Comparison of ENCODE assay signal across 19 cellular contexts in the genomic region with DNA sequence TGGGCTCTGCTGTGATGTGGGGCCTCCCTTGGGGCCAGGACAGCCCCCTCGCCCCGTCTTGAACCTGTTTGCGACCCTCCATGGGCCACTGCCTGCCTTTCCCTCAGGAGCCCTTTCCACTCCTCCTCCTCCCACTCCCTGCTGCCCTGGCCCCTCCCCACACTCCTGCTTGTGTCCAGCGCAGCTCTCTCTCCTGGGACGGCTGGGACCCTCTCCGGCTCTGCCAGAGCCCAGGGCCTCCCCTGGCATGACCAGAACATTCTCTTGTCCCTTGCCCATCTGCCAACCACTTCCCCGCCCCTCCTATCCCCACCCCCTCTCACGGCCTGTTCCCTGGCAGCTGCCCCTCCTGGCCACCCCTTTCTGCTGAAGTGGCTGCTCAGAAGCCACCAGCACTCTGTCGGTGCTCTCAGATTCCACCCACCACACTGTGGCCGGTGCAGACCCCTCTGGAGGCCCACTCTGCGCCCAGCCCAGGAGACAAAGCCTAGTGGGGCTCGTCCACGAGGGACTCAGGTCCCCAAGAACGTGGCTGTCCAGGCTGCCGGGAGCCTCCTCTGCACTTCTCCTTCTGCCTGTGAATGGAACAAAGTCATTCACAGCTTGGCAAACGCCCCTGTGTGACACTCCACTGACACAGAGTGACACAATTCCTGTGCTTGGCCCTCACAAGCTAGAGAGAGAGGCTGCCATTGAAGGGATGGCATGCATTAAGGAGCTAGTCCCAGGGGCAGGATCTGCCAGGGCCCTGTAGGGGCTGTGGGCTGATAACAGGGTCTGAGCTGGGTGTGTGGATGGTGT. TPM values are rescaled to one million over a fixed set of nuclear protein-coding genes. Genes with fewer than 3 reads are reported as not detected.
DNase-seq lines count a peak whose midpoint lies in the region; ATAC-seq and TF ChIP-seq lines count a peak whose summit lies in the region.
"Had no signal": no experiment of that assay in that cellular context is flagged by ENCODE, and none has a peak within 500 bp of the region (broad histone marks: within the 10 kb centered on the region; RNA-seq: fewer than 3 reads in every experiment).

No MANE protein-coding gene starts in this region.

- POLR2A ChIA-PET in WTC11 (lab: Charles Lee) (no interaction called here), T-cell (lab: Charles Lee) (no interaction called here)

- H3K9ac ChIP-seq in neuronal stem cell (ENCODE audit: low read depth, low read length, poor library complexity): peak overlapping the region; percentile 4
- H3K9ac ChIP-seq: GM23248 had no signal

- H2BK5ac ChIP-seq in neuronal stem cell (ENCODE audit: low read length): peak overlapping the region; percentile 96

- peak; percentile 67 for DNase-seq in H7
- peak; percentile 12 for DNase-seq in WTC11 (ENCODE audit: low spot score)
- peak; percentile 63 to 80 (median 79) for DNase-seq in right cardiac atrium
- DNase-seq in neuronal stem cell (ENCODE audit: low spot score): no peak
- DNase-seq in NCI-H82 (lab: John Stamatoyannopoulos, UW): no peak
- DNase-seq in omental fat pad (ENCODE audit: low spot score): no peak
- DNase-seq in T-cell: no peak
- DNase-seq: activated CD4-positive, alpha-beta T cell treated with anti-CD3 and anti-CD28 coated beads, Interleukin-2, amount 10 ng/mL, durations not matched to agents 24 days and 14 days; amniotic stem cell; cerebellar nuclear complex; GM23248; Kasumi-1; NCI-H1436 treated with DMSO at 0.1 percent for 48 hours; NCI-H226; SIG-M5; testis had no signal

- H3K4me1 Mint-ChIP-seq in WTC11: 0 out of 2 replicates have a peak, but pooled peaks cover 4% of the 10 kb centered on the region
- H3K4me1 Mint-ChIP-seq in T-cell: peaks cover 0 to 4% (median 3%) of the 10 kb centered on the region in 3 donors
- H3K4me1 Mint-ChIP-seq: activated CD4-positive, alpha-beta T cell treated with anti-CD3 and anti-CD28 coated beads, Interleukin-2, amount 10 ng/mL, durations not matched to agents 24 days and 14 days had no signal

- no peaks in the 10 kb centered on the region for H3K79me1 ChIP-seq in neuronal stem cell (ENCODE audit: low read depth, low read length)

- no peak overlapping the region; the same call in 1 of the 2 replicates for H3K4me3 Mint-ChIP-seq in WTC11
- H3K4me3 Mint-ChIP-seq in T-cell: peak overlapping the region in 1 of 3 donors; percentile 50
- H3K4me3 Mint-ChIP-seq: activated CD4-positive, alpha-beta T cell treated with anti-CD3 and anti-CD28 coated beads, Interleukin-2, amount 10 ng/mL, durations not matched to agents 24 days and 14 days; T-helper 2 cell treated with Interferon-gamma antibody and Interleukin-4, amounts not matched to agents 5 μg/mL and 100 μg/mL, for 36 hours had no signal

- CTCF ChIA-PET in WTC11 (lab: Charles Lee) (interaction anchor here (0.6 to 5.5 kb wide), 5 partner anchors 9 to 487 kb away, joined by 3 to 52 read pairs (median 6); no protein-coding TSS in a partner anchor), T-cell (lab: Charles Lee) (interaction anchor here in 1 of 2 donors (0.9 kb wide), 1 partner anchor 9 kb away, joined by 3 read pairs; no protein-coding TSS in a partner anchor)

- no peak overlapping the region for H2AFZ ChIP-seq in neuronal stem cell (ENCODE audit: low read length)
- H2AFZ ChIP-seq: GM23248 had no signal

- H3K9me3 ChIP-seq in right cardiac atrium (ENCODE audit: control insufficient read depth, low read length) (no peaks in the 10 kb centered on the region), neuronal stem cell (replicated peaks in 1 of 2; ENCODE audit: control insufficient read depth in 2 of 2, insufficient read depth in 1 of 2, low read depth in 1 of 2, low read length in 2 of 2) (peaks cover 0 to 2% of the 10 kb centered on the region in 2 donors)
- H3K9me3 ChIP-seq: testis had no signal

- H3K4me1 ChIP-seq in right cardiac atrium (ENCODE audit: control insufficient read depth, insufficient read depth, low read length) (peaks cover 5% of the 10 kb centered on the region), neuronal stem cell (ENCODE audit: control insufficient read depth in 2 of 2, insufficient read depth in 1 of 2, low read depth in 1 of 2, low read length in 2 of 2) (no peaks in the 10 kb centered on the region)

- peak overlapping the region; percentile 87 for H3K18ac ChIP-seq in neuronal stem cell (ENCODE audit: low read length)

- peak overlapping the region; percentile 88 for H2AK5ac ChIP-seq in neuronal stem cell (ENCODE audit: low read depth, low read length)

- peak overlapping the region; percentile 81 for H2BK120ac ChIP-seq in neuronal stem cell (ENCODE audit: low read depth, low read length)

- H3K4me2 ChIP-seq in neuronal stem cell (ENCODE audit: insufficient read depth, low read length, poor library complexity, severe bottlenecking): no peak overlapping the region

- H4K8ac ChIP-seq in neuronal stem cell (ENCODE audit: low read depth, low read length): no peak overlapping the region

- H3K27ac ChIP-seq in right cardiac atrium (ENCODE audit: low read length) (peak overlapping the region; percentile 74), neuronal stem cell (replicated peaks; ENCODE audit: low read length) (no peak overlapping the region)
- H3K27ac ChIP-seq: C4-2B, GM23248, testis had no signal

- peak overlapping the region; percentile 80 for H3K23ac ChIP-seq in neuronal stem cell (ENCODE audit: low read depth, low read length, poor library complexity)

- ATAC-seq in WTC11 (no peak), right cardiac atrium (peak; percentile 38 to 63), omental fat pad (ENCODE audit: low FRiP score) (no peak), T-cell (replicated peaks in 1 of 4) (no peak)

- H3K9me3 Mint-ChIP-seq in WTC11 (no peaks in the 10 kb centered on the region), T-cell (no peaks in the 10 kb centered on the region)
- H3K9me3 Mint-ChIP-seq: activated CD4-positive, alpha-beta T cell treated with anti-CD3 and anti-CD28 coated beads, Interleukin-2, amount 10 ng/mL, durations not matched to agents 24 days and 14 days; T-helper 2 cell treated with Interferon-gamma antibody and Interleukin-4, amounts not matched to agents 5 μg/mL and 100 μg/mL, for 36 hours had no signal

- H4K91ac ChIP-seq in neuronal stem cell (ENCODE audit: low read depth, low read length, poor library complexity): no peak overlapping the region

- H3K36me3 Mint-ChIP-seq in WTC11: no peaks in the 10 kb centered on the region
- no peaks in the 10 kb centered on the region for H3K36me3 Mint-ChIP-seq in T-cell

- H3K4me3 ChIP-seq in H7 (ENCODE audit: insufficient read depth, low read depth, low read length) (no peak overlapping the region), right cardiac atrium (ENCODE audit: low read length) (no peak overlapping the region), neuronal stem cell (ENCODE audit: low read length in 2 of 2) (no peak overlapping the region)
- H3K4me3 ChIP-seq: GM23248 had no signal

- no peak overlapping the region for H3K14ac ChIP-seq in neuronal stem cell (ENCODE audit: low read length)

- intact Hi-C loops in right cardiac atrium (cut with DNase I): loop anchor here in 1 of 4 donors (10.0 kb wide), 2 partner anchors 478 to 548 kb away; no protein-coding TSS in a partner anchor

- H3K36me3 ChIP-seq in H7 (replicated peaks; ENCODE audit: control insufficient read depth, insufficient read depth, low read length) (no peaks in the 10 kb centered on the region), neuronal stem cell (replicated peaks in 1 of 2; ENCODE audit: control insufficient read depth in 2 of 2, insufficient read depth in 2 of 2, low read length in 2 of 2) (no peaks in the 10 kb centered on the region)

- 47% methylated on average over 16 of the region's 16 CpGs for WGBS in right cardiac atrium
- WGBS in neuronal stem cell (ENCODE audit: extremely low coverage in 2 of 2, insufficient read length in 2 of 2, insufficient replicate concordance in 1 of 2), 2 donors: no CpG with 5 or more reads among the region's 16 CpGs

- TF ChIP-seq CTCF in WTC11 (IDR thresholded peaks at IDR 0.05) (no peak), omental fat pad (IDR thresholded peaks at IDR 0.05) (no peak)

- peak overlapping the region; percentile 75 for H2BK15ac ChIP-seq in neuronal stem cell (ENCODE audit: low read length)

- no peak overlapping the region for H3K4ac ChIP-seq in neuronal stem cell (ENCODE audit: low read length)

- peaks cover 10% of the 10 kb centered on the region for H3K27me3 ChIP-seq in H7 (ENCODE audit: control insufficient read depth, insufficient read depth, low read length)
- H3K27me3 ChIP-seq in right cardiac atrium (ENCODE audit: control insufficient read depth, insufficient read depth): no peaks in the 10 kb centered on the region
- peaks cover 0 to 60% (median 0%) of the 10 kb centered on the region in 3 experiments for H3K27me3 ChIP-seq in neuronal stem cell (ENCODE audit: control insufficient read depth in 3 of 3, insufficient read depth in 3 of 3, low read depth in 1 of 3, low read length in 3 of 3)
- H3K27me3 ChIP-seq: testis had no signal

- H3K27me3 Mint-ChIP-seq in WTC11 (ENCODE audit: low read depth) (no peaks in the 10 kb centered on the region), T-cell (peaks cover 15 to 31% of the 10 kb centered on the region in 2 donors)

- H2BK12ac ChIP-seq in neuronal stem cell (ENCODE audit: low read length): no peak overlapping the region

- 0 out of 2 replicates have a peak overlapping the region, but pooled peaks have one; percentile 41 for H3K27ac Mint-ChIP-seq in WTC11
- H3K27ac Mint-ChIP-seq in T-cell: no peak overlapping the region
- H3K27ac Mint-ChIP-seq: activated CD4-positive, alpha-beta T cell treated with anti-CD3 and anti-CD28 coated beads, Interleukin-2, amount 10 ng/mL, durations not matched to agents 24 days and 14 days; T-helper 2 cell treated with Interferon-gamma antibody and Interleukin-4, amounts not matched to agents 5 μg/mL and 100 μg/mL, for 36 hours had no signal

TF ChIP-seq in WTC11, 78 proteins besides CTCF, POLR2A, EP300 and RAD21 (continues in another document):
- TF ChIP-seq ZNF317 (CRISPR knock-in tag; IDR thresholded peaks at IDR 0.05; ENCODE audit: borderline replicate concordance, low read depth): no peak

RNA-seq across cellular contexts. Expression of gene ASPG, which starts 1.4 kb away (rescaled TPM):
- total RNA-seq in H7 (2014; rRNA removed; shearing (Covaris generic)): 0.17 and 2.9 TPM in 2 replicates
- total RNA-seq in WTC11 (2021): 3.4 to 3.8 TPM (median 3.5 TPM) in 3 replicates
- 100 to 1,000 TPM; 169 to 307 (median 208) TPM for total RNA-seq in right cardiac atrium
- 99.1 TPM for polyA plus RNA-seq in right cardiac atrium
- 0.10 TPM for polyA plus RNA-seq in neuronal stem cell (2013, experiment 1 of 2)
- polyA plus RNA-seq in neuronal stem cell (2013, experiment 2 of 2): 0.12 TPM
- 1 to 10 TPM in 3 of 4 donors, not detected in 1; 1.5 to 2.0 (median 1.9) TPM for total RNA-seq in omental fat pad
- total RNA-seq in T-cell: under 1 TPM in 3 of 5 donors, not detected in 2; 0.26 to 0.57 (median 0.38) TPM
- total RNA-seq: activated CD4-positive, alpha-beta T cell treated with anti-CD3 and anti-CD28 coated beads, Interleukin-2, amount 10 ng/mL, durations not matched to agents 24 days and 14 days; epithelial cell of proximal tubule; GM23248 had no signal
- polyA plus RNA-seq: GM23248 had no signal

RNA-seq across cellular contexts. Expression of gene KIF26A, which starts 51.5 kb away (rescaled TPM):
- total RNA-seq in H7 (2014; rRNA removed; shearing (Covaris generic)): 59.2 and 61.0 TPM in 2 replicates
- total RNA-seq in WTC11 (2021) (36.4 to 53.4 TPM (median 39.5 TPM) in 3 replicates), right cardiac atrium (10 to 100 TPM in 2 of 4 donors, 1 to 10 TPM in 2; 7.9 to 10.6 (median 9.9) TPM), omental fat pad (1 to 10 TPM in 3 of 4 donors, under 1 TPM in 1; 0.74 to 7.3 (median 2.4) TPM), T-cell (1 to 10 TPM in 1 of 5 donors, under 1 TPM in 4; 0.07 to 1.6 (median 0.44) TPM)
- polyA plus RNA-seq in right cardiac atrium: 7.1 TPM
- polyA plus RNA-seq in neuronal stem cell (2013, experiment 1 of 2): 14.6 TPM
- 14.0 TPM for polyA plus RNA-seq in neuronal stem cell (2013, experiment 2 of 2)
- total RNA-seq: GM23248 had no signal
- polyA plus RNA-seq: GM23248 had no signal

Comparison
In these comparisons a context has a peak if more than half of its experiments do, and no peak if none do; other contexts are left out.
1. DNase-seq: peak in H7 (single experiment), WTC11 (single experiment) and right cardiac atrium (3 of 3); none in neuronal stem cell (single experiment), NCI-H82 (single experiment), omental fat pad (single experiment) and T-cell (0 of 34).
2. ATAC-seq: peak in right cardiac atrium (2 of 2); none in WTC11 (single experiment), omental fat pad (single experiment) and T-cell (0 of 4).
3. RNA of gene ASPG, which starts 1.4 kb away (total RNA-seq): 169 to 307 TPM in right cardiac atrium; 3.4 to 3.8 TPM in WTC11, 1.5 to 2.0 TPM in omental fat pad, 0.26 to 0.57 TPM in T-cell and 0.17 to 2.9 TPM in H7; every median in the first group is over 10 times any median in the second.